ENCODE assay signal across 9 cellular contexts in the genomic region with DNA sequence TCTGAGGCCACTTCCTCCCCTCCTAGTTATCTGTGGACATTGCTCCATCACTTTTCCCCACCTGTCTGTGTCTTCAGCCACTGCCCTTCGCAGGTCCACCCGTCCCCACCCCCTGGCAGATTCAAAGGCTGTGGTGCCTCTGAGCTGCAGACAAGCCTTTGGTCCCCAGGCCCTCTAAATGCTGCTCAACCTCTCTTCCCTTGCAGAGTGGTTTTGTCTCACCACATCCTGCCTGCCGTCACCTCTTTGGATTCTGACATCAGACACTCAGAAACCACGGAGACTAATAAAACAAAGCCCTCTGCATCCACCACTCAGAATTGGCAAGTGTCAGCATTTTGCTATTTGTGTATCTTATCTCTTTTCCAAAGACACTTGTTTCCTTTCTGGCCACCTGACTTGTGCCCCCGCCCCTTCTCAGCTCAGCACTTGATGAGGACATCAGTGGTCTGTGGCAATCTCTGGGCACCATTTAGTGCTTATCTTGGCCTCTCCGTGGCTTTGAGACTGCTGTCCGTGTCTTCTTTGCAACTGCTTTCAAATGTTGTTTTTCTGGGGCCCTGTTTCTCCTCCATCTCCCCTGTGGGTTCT.
A peak's percentile ranks its signal among the peaks of the same experiment; 100 is the strongest.
DNase-seq lines count a peak whose midpoint lies in the region; ATAC-seq and TF ChIP-seq lines count a peak whose summit lies in the region.
"Had no signal": no experiment of that assay in that cellular context is flagged by ENCODE, and none has a peak within 500 bp of the region (broad histone marks: within the 10 kb centered on the region; RNA-seq: fewer than 3 reads in every experiment).

No MANE protein-coding gene starts in this region.

- peak; percentile 92 for ATAC-seq in GM18498 (IDR thresholded peaks at IDR 0.05; ENCODE audit: unreplicated experiment)
- peak; percentile 87 for ATAC-seq in HG02678 (IDR thresholded peaks at IDR 0.05; ENCODE audit: unreplicated experiment)
- peak; percentile 97 for ATAC-seq in stimulated activated effector memory CD8-positive, alpha-beta T cell treated with anti-CD3 and anti-CD28 coated beads, Interleukin-12 subunit alpha, Interleukin-12 subunit beta, amount 100 ng/mL, for 72 hours

- H3K9me3 Mint-ChIP-seq in stimulated activated effector memory CD8-positive, alpha-beta T cell treated with anti-CD3 and anti-CD28 coated beads, Interleukin-12 subunit alpha, Interleukin-12 subunit beta, amount 100 ng/mL, for 72 hours, result peaks cover 8% of the 10 kb centered on the region
- H3K9me3 Mint-ChIP-seq: dendritic cell treated with granulocyte-macrophage colony-stimulating factor and Interleukin-4, amounts not matched to agents 40 ng/mL and 50 ng/mL, for 4 days had no signal

- H3K27ac Mint-ChIP-seq in stimulated activated effector memory CD8-positive, alpha-beta T cell treated with anti-CD3 and anti-CD28 coated beads, Interleukin-12 subunit alpha, Interleukin-12 subunit beta, amount 100 ng/mL, for 72 hours, result peak overlapping the region; percentile 91
- H3K27ac Mint-ChIP-seq: dendritic cell treated with granulocyte-macrophage colony-stimulating factor and Interleukin-4, amounts not matched to agents 40 ng/mL and 50 ng/mL, for 4 days had no signal

- peak overlapping the region; percentile 67 for H3K4me3 Mint-ChIP-seq in stimulated activated effector memory CD8-positive, alpha-beta T cell treated with anti-CD3 and anti-CD28 coated beads, Interleukin-12 subunit alpha, Interleukin-12 subunit beta, amount 100 ng/mL, for 72 hours
- H3K4me3 Mint-ChIP-seq: dendritic cell treated with granulocyte-macrophage colony-stimulating factor and Interleukin-4, amounts not matched to agents 40 ng/mL and 50 ng/mL, for 4 days had no signal

- peaks cover 44% of the 10 kb centered on the region for H3K4me1 Mint-ChIP-seq in stimulated activated effector memory CD8-positive, alpha-beta T cell treated with anti-CD3 and anti-CD28 coated beads, Interleukin-12 subunit alpha, Interleukin-12 subunit beta, amount 100 ng/mL, for 72 hours

- no peak for TF ChIP-seq CTCF in RWPE1 (conservative IDR thresholded peaks at IDR 0.05; ENCODE audit: low read depth)

- no peak overlapping the region for H3K27ac ChIP-seq in RWPE1

- H3K36me3 Mint-ChIP-seq in stimulated activated effector memory CD8-positive, alpha-beta T cell treated with anti-CD3 and anti-CD28 coated beads, Interleukin-12 subunit alpha, Interleukin-12 subunit beta, amount 100 ng/mL, for 72 hours, result peaks cover 9% of the 10 kb centered on the region

- CTCF ChIA-PET in RWPE1 (lab: Yijun Ruan, JAX), result interaction anchor here (1.0 kb wide), 1 partner anchor 29 kb away, joined by 3 read pairs; no protein-coding TSS in a partner anchor

- peak; percentile 78 for DNase-seq in NCI-H510A (lab: John Stamatoyannopoulos, UW)
- peak; percentile 45 for DNase-seq in activated CD8-positive, alpha-beta memory T cell treated with anti-CD3 and anti-CD28 coated beads, Interleukin-2, amount 50 U/mL, for 24 hours (ENCODE audit: extremely low read depth)
- DNase-seq in glomerular visceral epithelial cell (ENCODE audit: extremely low spot score), result peak; percentile 97
- DNase-seq in stimulated activated effector memory CD8-positive, alpha-beta T cell treated with anti-CD3 and anti-CD28 coated beads, Interleukin-12 subunit alpha, Interleukin-12 subunit beta, amount 100 ng/mL, for 72 hours (ENCODE audit: low spot score in 2 of 2), result peak; percentile 46 to 82
- DNase-seq in RWPE1 (ENCODE audit: low spot score), result no peak
- DNase-seq in cerebellar nuclear complex (lab: John Stamatoyannopoulos, UW), result no peak

- POLR2A ChIA-PET in RWPE1 (lab: Yijun Ruan, JAX; ENCODE audit: low non-redundant PET), result no interaction called here

Comparison
In these comparisons a context has a peak if more than half of its experiments do, and no peak if none do; other contexts are left out.
1. DNase-seq: peak in NCI-H510A (single experiment), activated CD8-positive, alpha-beta memory T cell treated with anti-CD3 and anti-CD28 coated beads, Interleukin-2, amount 50 U/mL, for 24 hours (single experiment), glomerular visceral epithelial cell (single experiment) and stimulated activated effector memory CD8-positive, alpha-beta T cell treated with anti-CD3 and anti-CD28 coated beads, Interleukin-12 subunit alpha, Interleukin-12 subunit beta, amount 100 ng/mL, for 72 hours (2 of 2); none in RWPE1 (single experiment) and cerebellar nuclear complex (0 of 2).
2. Peak in every context shown above with its lines, with median percentiles within 50 percentile points of each other: ATAC-seq.